Comparison of ENCODE assay signal across 20 cellular contexts in genomic region chr20:57470212-57470522, GRCh38. TPM values are rescaled to one million over a fixed set of nuclear protein-coding genes. Genes with fewer than 3 reads are reported as not detected.
DNase-seq lines count a peak whose midpoint lies in the region; ATAC-seq and TF ChIP-seq lines count a peak whose summit lies in the region.
"Had no signal": no experiment of that assay in that cellular context is flagged by ENCODE, and none has a peak within 500 bp of the region (broad histone marks: within the 10 kb centered on the region; RNA-seq: fewer than 3 reads in every experiment).

No MANE protein-coding gene starts in this region.

- no peaks in the 10 kb centered on the region for H3K36me3 ChIP-seq in NT2/D1 (ENCODE audit: insufficient read depth, insufficient read length, low read length)
- H3K36me3 ChIP-seq in gastrocnemius medialis: no peaks in the 10 kb centered on the region
- no peaks in the 10 kb centered on the region for H3K36me3 ChIP-seq in vagina
- H3K36me3 ChIP-seq: BLaER1, esophagus squamous epithelium, Peyer's patch, thoracic aorta had no signal

- ATAC-seq in left colon: peak; percentile 67
- peak in 1 of 2 donors; percentile 18 for ATAC-seq in gastrocnemius medialis
- no peak for ATAC-seq in GM21367 (IDR thresholded peaks at IDR 0.05; ENCODE audit: unreplicated experiment)
- ATAC-seq: natural killer cell had no signal

- H3K27me3 ChIP-seq in NT2/D1 (ENCODE audit: insufficient read depth, insufficient read length) (no peaks in the 10 kb centered on the region), gastrocnemius medialis (no peaks in the 10 kb centered on the region), vagina (no peaks in the 10 kb centered on the region)
- H3K27me3 ChIP-seq: Peyer's patch had no signal

- DNase-seq in NCI-H82 (lab: John Stamatoyannopoulos, UW) (peak; percentile 8), NCI-H82 treated with DMSO at 0.1 percent for 48 hours (lab: John Stamatoyannopoulos, UW; ENCODE audit: unreplicated experiment) (no peak), NT2/D1 (ENCODE audit: low read depth, low spot score) (no peak), left colon (no peak), gastrocnemius medialis (no peak), vagina (ENCODE audit: extremely low spot score in 2 of 2) (no peak)
- DNase-seq in activated T-cell treated with anti-CD3 and anti-CD28 coated beads, Interleukin-2, amount 50 U/mL, for 1 hour: no peak
- DNase-seq: activated CD4-positive, alpha-beta T cell treated with anti-CD3 and anti-CD28 coated beads, Interleukin-2, amount 10 ng/mL, durations not matched to agents 24 days and 14 days; activated naive CD4-positive, alpha-beta T cell treated with anti-CD3 and anti-CD28 coated beads, Interleukin-2, amount 10 ng/mL, durations not matched to agents 7 days and 5 days; effector CD8-positive, alpha-beta T cell; esophagus squamous epithelium; natural killer cell; NCI-H1694; NCI-H2227 treated with DMSO at 0.1 percent for 48 hours had no signal

- H3K4me1 ChIP-seq in NT2/D1 (ENCODE audit: insufficient read depth, insufficient read length) (peaks cover 20% of the 10 kb centered on the region), gastrocnemius medialis (peaks cover 23 to 51% of the 10 kb centered on the region in 2 donors), vagina (no peaks in the 10 kb centered on the region)

- H3K4me3 ChIP-seq in NT2/D1 (ENCODE audit: insufficient read length, low read depth): no peak overlapping the region
- no peak overlapping the region for H3K4me3 ChIP-seq in gastrocnemius medialis
- no peak overlapping the region for H3K4me3 ChIP-seq in vagina
- H3K4me3 ChIP-seq: BLaER1, esophagus squamous epithelium, Peyer's patch, thoracic aorta had no signal

- H3K9ac ChIP-seq in NT2/D1 (ENCODE audit: insufficient read length, low read depth): peak overlapping the region; percentile 51
- H3K9ac ChIP-seq: BLaER1 had no signal

- in situ Hi-C loops in gastrocnemius medialis (cut with MboI; ENCODE audit: low sequenced_read_pairs in 4 of 4): no loop called here

- intact Hi-C loops in left colon (cut with DNase I, micrococcal nuclease): no loop called here
- intact Hi-C loops in gastrocnemius medialis (cut with DNase I; ENCODE audit: low total_unique reads): no loop called here
- intact Hi-C loops in vagina (cut with DNase I): no loop called here

- H3K27ac ChIP-seq in gastrocnemius medialis: peak overlapping the region; percentile 81 to 86 (median 84)
- no peak overlapping the region for H3K27ac ChIP-seq in vagina
- H3K27ac ChIP-seq: BLaER1, thoracic aorta had no signal

- TF ChIP-seq POLR2A in gastrocnemius medialis (IDR thresholded peaks at IDR 0.05): no peak
- TF ChIP-seq POLR2A in vagina (IDR thresholded peaks at IDR 0.05): no peak

- no peaks in the 10 kb centered on the region for H3K9me3 ChIP-seq in NT2/D1 (ENCODE audit: insufficient read depth, low read length)
- no peaks in the 10 kb centered on the region for H3K9me3 ChIP-seq in gastrocnemius medialis
- no peaks in the 10 kb centered on the region for H3K9me3 ChIP-seq in vagina
- H3K9me3 ChIP-seq: BLaER1, esophagus squamous epithelium, Peyer's patch, thoracic aorta had no signal

- no peak for TF ChIP-seq CTCF in gastrocnemius medialis (IDR thresholded peaks at IDR 0.05 in 4 of 5, conservative IDR thresholded peaks at IDR 0.05 in 1 of 5)
- no peak for TF ChIP-seq CTCF in vagina (IDR thresholded peaks at IDR 0.05)

RNA-seq across cellular contexts. Expression of gene CTCFL, which starts 54.8 kb away (rescaled TPM):
- total RNA-seq in left colon: not detected
- total RNA-seq in gastrocnemius medialis: not detected
- total RNA-seq in vagina: not detected
- total RNA-seq: activated CD4-positive, alpha-beta T cell treated with anti-CD3 and anti-CD28 coated beads, Interleukin-2, amount 10 ng/mL, durations not matched to agents 24 days and 14 days; aorta; LHCN-M2; natural killer cell; Peyer's patch; thoracic aorta had no signal
